In the genomic region with DNA sequence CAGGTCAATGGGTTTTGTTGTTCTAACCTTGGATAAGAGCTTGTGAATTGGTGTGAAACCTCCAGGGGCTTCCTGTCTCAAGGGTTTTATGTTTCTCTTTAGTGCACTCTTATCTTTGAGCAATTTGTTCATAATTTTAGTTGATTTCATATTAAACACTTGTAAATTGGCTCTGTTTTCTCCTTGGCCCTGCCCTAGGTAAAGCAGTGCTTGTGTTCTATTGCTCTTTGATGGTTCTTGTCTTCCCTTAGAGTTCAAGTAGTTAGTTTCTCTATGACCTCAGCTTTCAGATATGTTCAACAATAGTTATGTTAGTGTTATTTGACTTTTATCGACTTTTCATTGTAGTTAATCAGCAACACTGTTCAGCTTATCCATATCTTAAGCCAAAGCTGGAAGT, we compare ENCODE assay signal across 35 cellular contexts.
"Had no signal": no experiment of that assay in that cellular context is flagged by ENCODE, and none has a peak within 500 bp of the region (broad histone marks: within the 10 kb centered on the region; RNA-seq: fewer than 3 reads in every experiment).

No MANE protein-coding gene starts in this region.

- H3K27ac ChIP-seq: adrenal gland, body of pancreas, brain microvascular endothelial cell, breast epithelium, VCaP had no signal

- H3K36me3 Mint-ChIP-seq: activated CD4-positive, alpha-beta memory T cell treated with anti-CD3 and anti-CD28 coated beads for 36 hours; activated naive CD4-positive, alpha-beta T cell treated with anti-CD3 and anti-CD28 coated beads, Interleukin-2, amount 50 U/mL, for 72 hours; activated naive CD8-positive, alpha-beta T cell treated with anti-CD3 and anti-CD28 coated beads for 36 hours had no signal

- H3K9me3 Mint-ChIP-seq: activated CD4-positive, alpha-beta T cell treated with anti-CD3 and anti-CD28 coated beads, Interleukin-2, amount 10 ng/mL, durations not matched to agents 24 days and 14 days had no signal

- H3K36me3 ChIP-seq: adrenal gland, brain microvascular endothelial cell, breast epithelium had no signal

- H3K4me3 ChIP-seq: adrenal gland, body of pancreas, breast epithelium had no signal

- H3K9me3 ChIP-seq: adrenal gland, body of pancreas, breast epithelium had no signal

- H3K4me1 ChIP-seq: adrenal gland, body of pancreas, breast epithelium had no signal

- DNase-seq: activated B cell treated with CpG ODN at 0.5 μM for 24 hours; activated CD4-positive, alpha-beta memory T cell treated with anti-CD3 and anti-CD28 coated beads for 36 hours; activated CD4-positive, alpha-beta T cell treated with anti-CD3 and anti-CD28 coated beads for 4 hours; activated CD4-positive, alpha-beta T cell treated with anti-CD3 and anti-CD28 coated beads, Interleukin-2, amount 10 ng/mL, durations not matched to agents 24 days and 14 days; activated CD4-positive, alpha-beta T cell treated with anti-CD3 and anti-CD28 coated beads, Interleukin-2, amount 50 U/mL, for 1 hour; activated CD4-positive, alpha-beta T cell treated with anti-CD3 and anti-CD28 coated beads, Interleukin-2, amount 50 U/mL, for 4 hours; activated CD4-positive, CD25-positive, alpha-beta regulatory T cell treated with anti-CD3 and anti-CD28 coated beads, Interleukin-2, amount 50 U/mL, for 72 hours; activated CD8-positive, alpha-beta memory T cell treated with anti-CD3 and anti-CD28 coated beads, Interleukin-2, amount 50 U/mL, for 4 hours; activated CD8-positive, alpha-beta T cell treated with anti-CD3 and anti-CD28 coated beads for 36 hours; activated effector memory CD4-positive, alpha-beta T cell treated with anti-CD3 and anti-CD28 coated beads, Interleukin-2, amount 50 U/mL, for 16 hours; activated gamma-delta T cell treated with Interleukin-2 at 50 U/mL for 16 hours; activated naive CD4-positive, alpha-beta T cell; activated naive CD4-positive, alpha-beta T cell treated with anti-CD3 and anti-CD28 coated beads for 36 hours; activated naive CD4-positive, alpha-beta T cell treated with anti-CD3 and anti-CD28 coated beads, Interleukin-2, amount 50 U/mL, for 16 hours; activated naive CD8-positive, alpha-beta T cell treated with anti-CD3 and anti-CD28 coated beads for 36 hours; activated T-cell treated with anti-CD3 and anti-CD28 coated beads for 4 hours; activated T-cell treated with anti-CD3 and anti-CD28 coated beads, Interleukin-2, amount 50 U/mL, for 1 hour; activated T-cell treated with anti-CD3 and anti-CD28 coated beads, Interleukin-2, amount 50 U/mL, for 4 hours; activated T-cell treated with anti-CD3 and anti-CD28 coated beads, Interleukin-2, amount 50 U/mL, for 72 hours; adrenal gland; amniotic stem cell; aorta; body of pancreas; brain microvascular endothelial cell; central memory CD4-positive, alpha-beta T cell; T-helper 1 cell; T-helper 2 cell; T-helper 9 cell had no signal

- H3K4me1 Mint-ChIP-seq: activated B cell treated with CpG ODN at 0.5 μM for 24 hours; activated CD4-positive, alpha-beta T cell treated with anti-CD3 and anti-CD28 coated beads, Interleukin-2, amount 10 ng/mL, durations not matched to agents 24 days and 14 days; activated naive CD8-positive, alpha-beta T cell treated with anti-CD3 and anti-CD28 coated beads for 36 hours; activated T-helper 17 cell treated with anti-CD3 and anti-CD28 coated beads, Interleukin-2, amount 50 U/mL, for 72 hours had no signal

- H3K4me3 Mint-ChIP-seq: activated B cell treated with CpG ODN at 0.5 μM for 24 hours; activated CD4-positive, alpha-beta memory T cell treated with anti-CD3 and anti-CD28 coated beads for 36 hours; activated CD4-positive, alpha-beta T cell treated with anti-CD3 and anti-CD28 coated beads, Interleukin-2, amount 10 ng/mL, durations not matched to agents 24 days and 14 days; activated CD8-positive, alpha-beta T cell treated with anti-CD3 and anti-CD28 coated beads for 36 hours; activated naive CD4-positive, alpha-beta T cell treated with anti-CD3 and anti-CD28 coated beads for 36 hours; activated naive CD8-positive, alpha-beta T cell treated with anti-CD3 and anti-CD28 coated beads for 36 hours; activated T-cell treated with anti-CD3 and anti-CD28 coated beads, Interleukin-2, amount 50 U/mL, for 4 hours; activated T-cell treated with anti-CD3 and anti-CD28 coated beads, Interleukin-2, amount 50 U/mL, for 72 hours; activated T-helper 1 cell treated with anti-CD3 and anti-CD28 coated beads, Interleukin-12 subunit alpha, Interleukin-12 subunit beta, Interleukin-2, Interleukin-4 antibody, amounts not matched to agents 30 ng/mL and 10 ng/mL and 1 ng/mL, durations not matched to agents 14 hours and 24 hours and 36 hours; activated T-helper 17 cell treated with anti-CD3 and anti-CD28 coated beads, Interleukin-2, amount 50 U/mL, for 72 hours; T-helper 1 cell treated with Interleukin-12 subunit alpha and Interleukin-12 subunit beta and Interleukin-4 antibody, amounts not matched to agents 30 μg/mL and 1 μg/mL, for 36 hours; T-helper 2 cell treated with Interferon-gamma antibody and Interleukin-4, amounts not matched to agents 5 μg/mL and 100 μg/mL, for 36 hours had no signal

- ATAC-seq: activated CD8-positive, alpha-beta T cell treated with anti-CD3 and anti-CD28 coated beads for 36 hours; activated naive CD4-positive, alpha-beta T cell treated with anti-CD3 and anti-CD28 coated beads, Interleukin-2, amount 50 U/mL, for 72 hours; activated T-cell treated with anti-CD3 and anti-CD28 coated beads, Interleukin-2, amount 50 U/mL, for 4 hours; activated T-cell treated with anti-CD3 and anti-CD28 coated beads, Interleukin-2, amount 50 U/mL, for 72 hours; activated T-helper 17 cell treated with anti-CD3 and anti-CD28 coated beads, Interleukin-2, amount 50 U/mL, for 72 hours; body of pancreas had no signal

- H3K27ac Mint-ChIP-seq: activated B cell treated with CpG ODN at 0.5 μM for 24 hours; activated CD4-positive, alpha-beta memory T cell treated with anti-CD3 and anti-CD28 coated beads for 36 hours; activated CD4-positive, alpha-beta T cell treated with anti-CD3 and anti-CD28 coated beads, Interleukin-2, amount 10 ng/mL, durations not matched to agents 24 days and 14 days; activated CD8-positive, alpha-beta T cell treated with anti-CD3 and anti-CD28 coated beads for 36 hours; activated naive CD4-positive, alpha-beta T cell treated with anti-CD3 and anti-CD28 coated beads for 36 hours; activated naive CD4-positive, alpha-beta T cell treated with anti-CD3 and anti-CD28 coated beads, Interleukin-2, amount 50 U/mL, for 72 hours; activated naive CD8-positive, alpha-beta T cell treated with anti-CD3 and anti-CD28 coated beads for 36 hours; activated T-cell treated with anti-CD3 and anti-CD28 coated beads, Interleukin-2, amount 50 U/mL, for 72 hours; activated T-helper 1 cell treated with anti-CD3 and anti-CD28 coated beads, Interleukin-12 subunit alpha, Interleukin-12 subunit beta, Interleukin-2, Interleukin-4 antibody, amounts not matched to agents 30 ng/mL and 10 ng/mL and 1 ng/mL, durations not matched to agents 14 hours and 24 hours and 36 hours; activated T-helper 17 cell treated with anti-CD3 and anti-CD28 coated beads, Interleukin-2, amount 50 U/mL, for 72 hours; T-helper 1 cell treated with Interleukin-12 subunit alpha and Interleukin-12 subunit beta and Interleukin-4 antibody, amounts not matched to agents 30 μg/mL and 1 μg/mL, for 36 hours; T-helper 2 cell treated with Interferon-gamma antibody and Interleukin-4, amounts not matched to agents 5 μg/mL and 100 μg/mL, for 36 hours had no signal

- H3K27me3 Mint-ChIP-seq: activated B cell treated with CpG ODN at 0.5 μM for 24 hours; activated CD4-positive, alpha-beta memory T cell treated with anti-CD3 and anti-CD28 coated beads for 36 hours; activated CD4-positive, alpha-beta T cell treated with anti-CD3 and anti-CD28 coated beads, Interleukin-2, amount 10 ng/mL, durations not matched to agents 24 days and 14 days; activated CD8-positive, alpha-beta T cell treated with anti-CD3 and anti-CD28 coated beads for 36 hours; activated naive CD8-positive, alpha-beta T cell treated with anti-CD3 and anti-CD28 coated beads for 36 hours; activated T-helper 17 cell treated with anti-CD3 and anti-CD28 coated beads, Interleukin-2, amount 50 U/mL, for 72 hours had no signal

- H3K27me3 ChIP-seq: adrenal gland, body of pancreas, brain microvascular endothelial cell, breast epithelium had no signal
